32 cellular contexts compared by ENCODE assay signal in genomic region chr20:8724884-8725283, GRCh38.
DNase-seq lines count a peak whose midpoint lies in the region; ATAC-seq, FAIRE-seq and TF ChIP-seq lines count a peak whose summit lies in the region.
"Had no signal": no experiment of that assay in that cellular context is flagged by ENCODE, and none has a peak within 500 bp of the region (broad histone marks: within the 10 kb centered on the region; RNA-seq: fewer than 3 reads in every experiment).

No MANE protein-coding gene starts in this region.

- H2AFZ ChIP-seq in HepG2 (ENCODE audit: low read length) = no peak overlapping the region

- no peak overlapping the region for H3K4me2 ChIP-seq in HepG2 (ENCODE audit: low read depth, low read length)
- no peak overlapping the region for H3K4me2 ChIP-seq in A549
- H3K4me2 ChIP-seq: BLaER1; BLaER1 treated with 17β-estradiol and CSF1 and Interleukin-3, amounts not matched to agents 10 nM and 100 nM had no signal

- POLR2A ChIA-PET in HepG2 (lab: Yijun Ruan, JAX) = no interaction called here
- POLR2A ChIA-PET in A549 (lab: Yijun Ruan, JAX) = no interaction called here

- no peak for TF ChIP-seq POLR2A in HepG2 (IDR thresholded peaks at IDR 0.05; ENCODE audit: insufficient read depth in 1 of 2, low read depth in 2 of 2, low read length in 2 of 2)
- no peak for TF ChIP-seq POLR2A in A549 (IDR thresholded peaks at IDR 0.05; ENCODE audit: low read length)

- FAIRE-seq in HepG2 (lab: Jason Lieb, UNC) = no peak
- peak; percentile 13 for FAIRE-seq in A549 (lab: Jason Lieb, UNC)
- FAIRE-seq: A204.1, D721Med had no signal

- CTCF ChIA-PET in HepG2 (lab: Yijun Ruan, JAX; ENCODE audit: low intra/inter-chr PET ratio, low total read pairs) = no interaction called here
- CTCF ChIA-PET in A549 (lab: Yijun Ruan, JAX) = interaction anchor here (0.5 kb wide), 1 partner anchor 26 kb away, joined by 3 read pairs; no protein-coding TSS in a partner anchor

- no peak for ATAC-seq in HepG2
- ATAC-seq in A549 = no peak
- peak; percentile 49 for ATAC-seq in left lobe of liver
- no peak for ATAC-seq in HG03196 (IDR thresholded peaks at IDR 0.05; ENCODE audit: unreplicated experiment)
- ATAC-seq: CD8-positive, alpha-beta T cell had no signal

- H3K9ac ChIP-seq in liver (ENCODE audit: low read depth in 1 of 2, low read length in 2 of 2) = no peak overlapping the region
- H3K9ac ChIP-seq in HepG2 (ENCODE audit: insufficient read depth, low read depth, low read length) = no peak overlapping the region
- H3K9ac ChIP-seq: BLaER1; BLaER1 treated with 17β-estradiol and CSF1 and Interleukin-3, amounts not matched to agents 10 nM and 100 nM had no signal

- no peak overlapping the region for H3K27ac ChIP-seq in liver (ENCODE audit: low read depth in 1 of 2, low read length in 2 of 2)
- H3K27ac ChIP-seq in HepG2 (ENCODE audit: extremely low read length, insufficient read depth, low read length) = no peak overlapping the region
- no peak overlapping the region for H3K27ac ChIP-seq in A549
- H3K27ac ChIP-seq: 22Rv1; BLaER1; BLaER1 treated with 17β-estradiol and CSF1 and Interleukin-3, amounts not matched to agents 10 nM and 100 nM; C4-2B had no signal

- in situ Hi-C loops in HepG2 (cut with HindIII; ENCODE audit: extremely low pct_ligation_motif_present, low pct_unique_long_range_greater_than_20kb) = loop anchor here (5.0 to 10.0 kb wide), 4 partner anchors 593 to 790 kb away; partner anchors contain the start of gene PLCB1

- H3K9me3 ChIP-seq in liver (ENCODE audit: control insufficient read depth in 4 of 4, low read length in 3 of 4) = no peaks in the 10 kb centered on the region
- H3K9me3 ChIP-seq in HepG2 (ENCODE audit: low read length) = no peaks in the 10 kb centered on the region
- H3K9me3 ChIP-seq in A549 = no peaks in the 10 kb centered on the region
- H3K9me3 ChIP-seq: BE2C, Caco-2 had no signal

- TF ChIP-seq EP300 in HepG2 (IDR thresholded peaks at IDR 0.05; ENCODE audit: low read depth in 2 of 2, low read length in 2 of 2) = no peak
- no peak for TF ChIP-seq EP300 in HepG2 (CRISPR knock-in tag; IDR thresholded peaks at IDR 0.05; ENCODE audit: borderline replicate concordance)
- no peak for TF ChIP-seq EP300 in A549 (IDR thresholded peaks at IDR 0.05)

- H3K36me3 ChIP-seq in liver (ENCODE audit: control insufficient read depth in 4 of 4, insufficient read depth in 3 of 4, low read depth in 1 of 4, low read length in 3 of 4) (no peaks in the 10 kb centered on the region), HepG2 (replicated peaks in 1 of 2; ENCODE audit: control insufficient read depth in 1 of 2, insufficient read depth in 2 of 2, low read length in 2 of 2) (peaks cover 2 to 15% of the 10 kb centered on the region in 2 experiments; a peak in 3 of 5 replicates)
- H3K36me3 ChIP-seq: BE2C had no signal

- TF ChIP-seq CTCF in liver (IDR thresholded peaks at IDR 0.05; ENCODE audit: low read depth, low read length, missing input control) (no peak), HepG2 (CRISPR knock-in tag; IDR thresholded peaks at IDR 0.05) (no peak), A549 (IDR thresholded peaks at IDR 0.05) (no peak)

- no peaks in the 10 kb centered on the region for H3K79me2 ChIP-seq in HepG2 (ENCODE audit: insufficient read depth, low read length)

- peaks cover 0 to 14% (median 10%) of the 10 kb centered on the region in 4 donors for H3K4me1 ChIP-seq in liver (ENCODE audit: control insufficient read depth in 4 of 4, insufficient read depth in 4 of 4, low read length in 3 of 4)
- H3K4me1 ChIP-seq in HepG2 (ENCODE audit: insufficient read depth, low read length) = no peaks in the 10 kb centered on the region
- H3K4me1 ChIP-seq in A549 = no peaks in the 10 kb centered on the region
- H3K4me1 ChIP-seq: BE2C; BLaER1; BLaER1 treated with 17β-estradiol and CSF1 and Interleukin-3, amounts not matched to agents 10 nM and 100 nM; Caco-2 had no signal

- no TSS peak for BruUV-seq in HepG2 (replicated peaks; lab: Mats Ljungman, UMichigan)

- H3K4me3 ChIP-seq in liver (ENCODE audit: low read depth in 1 of 3, low read length in 3 of 3) (no peak overlapping the region), HepG2 (replicated peaks in 1 of 3; ENCODE audit: insufficient read depth in 1 of 3, low read depth in 2 of 3, low read length in 3 of 3) (no peak overlapping the region), A549 (no peak overlapping the region)
- H3K4me3 ChIP-seq: BLaER1; BLaER1 treated with 17β-estradiol and CSF1 and Interleukin-3, amounts not matched to agents 10 nM and 100 nM had no signal

- TF ChIP-seq RAD21 in liver (IDR thresholded peaks at IDR 0.05) (peak in 1 of 2 donors; percentile 9), HepG2 (CRISPR knock-in tag; IDR thresholded peaks at IDR 0.05) (no peak), A549 (conservative IDR thresholded peaks at IDR 0.05 in 1 of 2, IDR thresholded peaks at IDR 0.05 in 1 of 2) (no peak)

- intact Hi-C loops in HepG2 (cut with micrococcal nuclease; ENCODE audit: unreplicated experiment) = loop anchor here (5.0 to 10.0 kb wide), 2 partner anchors 333 to 1610 kb away; no protein-coding TSS in a partner anchor

- H4K20me1 ChIP-seq in HepG2 (ENCODE audit: insufficient read depth, low read length) = no peaks in the 10 kb centered on the region
- H4K20me1 ChIP-seq: BLaER1; BLaER1 treated with 17β-estradiol and CSF1 and Interleukin-3, amounts not matched to agents 10 nM and 100 nM had no signal

- H3K27me3 ChIP-seq in liver (ENCODE audit: control insufficient read depth in 4 of 4, insufficient read depth in 4 of 4, low read length in 3 of 4) (no peaks in the 10 kb centered on the region), HepG2 (ENCODE audit: control insufficient read depth in 1 of 2, insufficient read depth in 2 of 2, low read length in 2 of 2) (no peaks in the 10 kb centered on the region)
- H3K27me3 ChIP-seq: BE2C; BLaER1; BLaER1 treated with 17β-estradiol and CSF1 and Interleukin-3, amounts not matched to agents 10 nM and 100 nM had no signal

- no peak for DNase-seq in HepG2 (ENCODE audit: low spot score)
- DNase-seq in A549 (ENCODE audit: low read depth in 1 of 2, low spot score in 1 of 2) = no peak
- no peak for DNase-seq in left lobe of liver (ENCODE audit: low spot score)
- no peak for DNase-seq in NOMO-1 (lab: John Stamatoyannopoulos, UW; ENCODE audit: unreplicated experiment in 2 of 2)
- DNase-seq: 8988T; ACHN; AML-193; BE2C; C1 segment of cervical spinal cord; Caco-2; Calu3; CD4-positive, alpha-beta memory T cell; CD4-positive, alpha-beta T cell; CD4-positive, CD25-positive, alpha-beta regulatory T cell; CD8-positive, alpha-beta memory T cell; CD8-positive, alpha-beta T cell; COR-L47; DMS 273 treated with DMSO at 0.1 percent for 48 hours; DMS153; DMS53; DMS79; DMS79 treated with DMSO at 0.1 percent for 48 hours; DND-41; EL had no signal

- WGBS in liver = 45% methylated on average over 2 of the region's 2 CpGs
- 97% methylated on average over 2 of the region's 2 CpGs for WGBS in HepG2 (ENCODE audit: low lambda C conversion rate)
- WGBS in A549 (ENCODE audit: missing lambda C conversion rate) = 83% methylated on average over 2 of the region's 2 CpGs

TF ChIP-seq in liver, 16 proteins besides CTCF, POLR2A, EP300 and RAD21 (continues in another document):
- peak in 1 of 2 donors; percentile 56 for TF ChIP-seq RXRA (IDR thresholded peaks at IDR 0.05)
- no peak for TF ChIP-seq FOXA2 (IDR thresholded peaks at IDR 0.05)
- TF ChIP-seq MAX (IDR thresholded peaks at IDR 0.05) = peak; percentile 13
- TF ChIP-seq HNF4A (conservative IDR thresholded peaks at IDR 0.05) = peak; percentile 66 to 85
- TF ChIP-seq EGR1 (IDR thresholded peaks at IDR 0.05; ENCODE audit: low read depth in 2 of 2) = peak in 1 of 2 donors; percentile 23
- no peak for TF ChIP-seq SP1 (IDR thresholded peaks at IDR 0.05)

TF ChIP-seq in HepG2, 621 proteins besides CTCF, POLR2A, EP300 and RAD21 (continues in another document):
- TF ChIP-seq TOE1 (CRISPR knock-in tag; IDR thresholded peaks at IDR 0.05) (no peak), ZNF691 (CRISPR knock-in tag; IDR thresholded peaks at IDR 0.05; ENCODE audit: borderline replicate concordance, low read depth) (no peak), TMF1 (CRISPR knock-in tag; IDR thresholded peaks at IDR 0.05; ENCODE audit: low read depth) (no peak), ZFP41 (CRISPR knock-in tag; IDR thresholded peaks at IDR 0.05; ENCODE audit: borderline replicate concordance) (no peak)

TF ChIP-seq in A549, 52 proteins besides CTCF, POLR2A, EP300 and RAD21:
- TF ChIP-seq HES2 (IDR thresholded peaks at IDR 0.05) (no peak), BCL3 (IDR thresholded peaks at IDR 0.05) (no peak), ESRRA (IDR thresholded peaks at IDR 0.05; ENCODE audit: borderline replicate concordance, low read length) (no peak), POLR2AphosphoS2 (conservative IDR thresholded peaks at IDR 0.05; ENCODE audit: low read length) (no peak), ELK1 (IDR thresholded peaks at IDR 0.05; ENCODE audit: low read depth, low read length) (no peak), KDM5A (IDR thresholded peaks at IDR 0.05) (no peak), MYC (IDR thresholded peaks at IDR 0.05; ENCODE audit: borderline replicate concordance, low read length) (no peak), CHD2 (IDR thresholded peaks at IDR 0.05; ENCODE audit: low read length, partially characterized antibody) (no peak)
